Comparison of ENCODE assay signal across 1 cellular context in the genomic region with DNA sequence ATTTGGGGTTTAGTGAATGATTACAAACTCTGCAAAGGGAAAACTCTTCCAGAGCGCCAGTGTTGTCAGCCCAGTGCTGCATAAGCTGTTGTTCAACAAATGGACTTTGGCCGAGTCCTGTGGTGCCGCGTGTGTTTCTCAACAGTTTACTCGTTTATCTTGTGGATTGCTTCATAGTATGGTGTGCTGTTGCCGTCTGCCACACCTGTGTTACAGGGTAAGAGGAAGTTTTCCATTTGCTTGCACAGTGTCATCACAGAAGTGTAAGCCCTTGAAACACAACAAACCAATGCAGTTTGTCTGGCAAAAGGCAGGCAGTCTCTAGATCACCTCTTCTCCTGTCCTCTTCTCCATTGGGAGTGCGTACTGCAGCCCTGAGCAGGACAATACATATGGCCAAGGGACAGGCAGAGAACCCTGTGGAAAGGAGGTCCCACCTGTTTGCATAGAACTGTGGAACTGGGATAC.
TF ChIP-seq lines count a peak whose summit lies in the region.

No MANE protein-coding gene starts in this region.

TF ChIP-seq in A549, 52 proteins besides CTCF, POLR2A, EP300 and RAD21 (continued from another document):
- no peak for TF ChIP-seq ZC3H11A (IDR thresholded peaks at IDR 0.05)
